Comparison of ENCODE assay signal across 9 cellular contexts in genomic region chr11:61281581-61282250, GRCh38. TPM values are rescaled to one million over a fixed set of nuclear protein-coding genes. Genes with fewer than 3 reads are reported as not detected.
DNase-seq lines count a peak whose midpoint lies in the region; ATAC-seq and TF ChIP-seq lines count a peak whose summit lies in the region.
"Had no signal": no experiment of that assay in that cellular context is flagged by ENCODE, and none has a peak within 500 bp of the region (broad histone marks: within the 10 kb centered on the region; RNA-seq: fewer than 3 reads in every experiment).

No MANE protein-coding gene starts in this region.

- no peaks in the 10 kb centered on the region for H3K27me3 ChIP-seq in right cardiac atrium (ENCODE audit: control insufficient read depth, insufficient read depth)

- TF ChIP-seq CTCF in HFFc6 (IDR thresholded peaks at IDR 0.05): no peak

- H3K27ac ChIP-seq in right cardiac atrium (ENCODE audit: low read length): no peak overlapping the region

- peaks cover 19% of the 10 kb centered on the region for H3K36me3 Mint-ChIP-seq in activated CD4-positive, alpha-beta T cell treated with anti-CD3 and anti-CD28 coated beads for 36 hours (ENCODE audit: low read depth)
- H3K36me3 Mint-ChIP-seq in activated CD4-positive, alpha-beta memory T cell treated with anti-CD3 and anti-CD28 coated beads for 36 hours: no peaks in the 10 kb centered on the region
- no peaks in the 10 kb centered on the region for H3K36me3 Mint-ChIP-seq in HFFc6 (ENCODE audit: low read depth)

- H3K9me3 ChIP-seq in right cardiac atrium (ENCODE audit: control insufficient read depth, low read length): no peaks in the 10 kb centered on the region

- peak; percentile 71 for ATAC-seq in activated CD4-positive, alpha-beta T cell treated with anti-CD3 and anti-CD28 coated beads for 36 hours
- ATAC-seq in right cardiac atrium (peak; percentile 87 to 93), GM21390 (IDR thresholded peaks at IDR 0.05; ENCODE audit: unreplicated experiment) (no peak)

- H3K4me3 ChIP-seq in right cardiac atrium (ENCODE audit: low read length): no peak overlapping the region

- no peaks in the 10 kb centered on the region for H3K4me1 Mint-ChIP-seq in activated CD4-positive, alpha-beta T cell treated with anti-CD3 and anti-CD28 coated beads for 36 hours
- H3K4me1 Mint-ChIP-seq in activated CD4-positive, alpha-beta memory T cell treated with anti-CD3 and anti-CD28 coated beads for 36 hours (ENCODE audit: low read depth): no peaks in the 10 kb centered on the region
- H3K4me1 Mint-ChIP-seq in HFFc6 (ENCODE audit: low read depth): peaks cover 6% of the 10 kb centered on the region; the same call in 1 of the 2 replicates

- H3K9me3 Mint-ChIP-seq in activated CD4-positive, alpha-beta T cell treated with anti-CD3 and anti-CD28 coated beads for 36 hours (ENCODE audit: low read depth): no peaks in the 10 kb centered on the region
- H3K9me3 Mint-ChIP-seq in activated CD4-positive, alpha-beta memory T cell treated with anti-CD3 and anti-CD28 coated beads for 36 hours: no peaks in the 10 kb centered on the region
- H3K9me3 Mint-ChIP-seq in HFFc6: no peaks in the 10 kb centered on the region
- H3K9me3 Mint-ChIP-seq: stimulated activated naive CD8-positive, alpha-beta T cell treated with anti-CD3 and anti-CD28 coated beads, Interleukin-15, Interleukin-2, amounts not matched to agents 100 ng/mL and 50 ng/mL, for 24 hours had no signal

- H3K4me1 ChIP-seq in right cardiac atrium (ENCODE audit: control insufficient read depth, insufficient read depth, low read length): no peaks in the 10 kb centered on the region

- 45% methylated on average over 35 of the region's 35 CpGs for WGBS in right cardiac atrium

- no peaks in the 10 kb centered on the region for H3K27me3 Mint-ChIP-seq in activated CD4-positive, alpha-beta T cell treated with anti-CD3 and anti-CD28 coated beads for 36 hours
- H3K27me3 Mint-ChIP-seq in activated CD4-positive, alpha-beta memory T cell treated with anti-CD3 and anti-CD28 coated beads for 36 hours: no peaks in the 10 kb centered on the region
- H3K27me3 Mint-ChIP-seq in HFFc6 (ENCODE audit: insufficient read depth): peaks cover 4% of the 10 kb centered on the region
- H3K27me3 Mint-ChIP-seq: stimulated activated naive CD8-positive, alpha-beta T cell treated with anti-CD3 and anti-CD28 coated beads, Interleukin-15, Interleukin-2, amounts not matched to agents 100 ng/mL and 50 ng/mL, for 24 hours had no signal

- peak; percentile 65 for DNase-seq in activated CD4-positive, alpha-beta T cell treated with anti-CD3 and anti-CD28 coated beads for 36 hours
- no peak for DNase-seq in activated CD4-positive, alpha-beta T cell treated with anti-CD3 and anti-CD28 coated beads for 1 hour
- DNase-seq in activated CD4-positive, alpha-beta memory T cell treated with anti-CD3 and anti-CD28 coated beads for 36 hours: peak; percentile 36
- DNase-seq in right cardiac atrium: peak; percentile 52 to 87 (median 78)
- DNase-seq in stimulated activated CD8-positive, alpha-beta memory T cell treated with anti-CD3 and anti-CD28 coated beads, Interleukin-2, amount 100 ng/mL, for 48 hours (ENCODE audit: low read depth in 2 of 2): peak; percentile 37 to 52
- no peak for DNase-seq in HuH-7 (ENCODE audit: low spot score)
- DNase-seq in HFFc6: no peak

- no peak overlapping the region for H3K4me3 Mint-ChIP-seq in activated CD4-positive, alpha-beta T cell treated with anti-CD3 and anti-CD28 coated beads for 36 hours
- H3K4me3 Mint-ChIP-seq in activated CD4-positive, alpha-beta memory T cell treated with anti-CD3 and anti-CD28 coated beads for 36 hours: no peak overlapping the region
- H3K4me3 Mint-ChIP-seq in HFFc6: no peak overlapping the region
- H3K4me3 Mint-ChIP-seq: stimulated activated naive CD8-positive, alpha-beta T cell treated with anti-CD3 and anti-CD28 coated beads, Interleukin-15, Interleukin-2, amounts not matched to agents 100 ng/mL and 50 ng/mL, for 24 hours had no signal

- CTCF ChIA-PET in activated CD4-positive, alpha-beta T cell treated with anti-CD3 and anti-CD28 coated beads for 36 hours (lab: Charles Lee): interaction anchor here (0.6 to 1.4 kb wide), 4 partner anchors 104 to 439 kb away, joined by 3 to 4 read pairs (median 3); no protein-coding TSS in a partner anchor
- CTCF ChIA-PET in activated CD4-positive, alpha-beta memory T cell treated with anti-CD3 and anti-CD28 coated beads for 36 hours (lab: Charles Lee): no interaction called here

- no peak overlapping the region for H3K27ac Mint-ChIP-seq in activated CD4-positive, alpha-beta T cell treated with anti-CD3 and anti-CD28 coated beads for 36 hours
- H3K27ac Mint-ChIP-seq in activated CD4-positive, alpha-beta memory T cell treated with anti-CD3 and anti-CD28 coated beads for 36 hours: no peak overlapping the region
- H3K27ac Mint-ChIP-seq in HFFc6: no peak overlapping the region

- POLR2A ChIA-PET in activated CD4-positive, alpha-beta T cell treated with anti-CD3 and anti-CD28 coated beads for 36 hours (lab: Charles Lee): no interaction called here
- POLR2A ChIA-PET in activated CD4-positive, alpha-beta memory T cell treated with anti-CD3 and anti-CD28 coated beads for 36 hours (lab: Charles Lee): no interaction called here

- intact Hi-C loops in activated CD4-positive, alpha-beta T cell treated with anti-CD3 and anti-CD28 coated beads for 36 hours (cut with DNase I, micrococcal nuclease): no loop called here
- intact Hi-C loops in activated CD4-positive, alpha-beta memory T cell treated with anti-CD3 and anti-CD28 coated beads for 36 hours (cut with micrococcal nuclease): no loop called here
- intact Hi-C loops in right cardiac atrium (cut with DNase I): no loop called here

RNA-seq across cellular contexts. Expression of gene VWCE, which starts 13.4 kb away (rescaled TPM):
- total RNA-seq in activated CD4-positive, alpha-beta T cell treated with anti-CD3 and anti-CD28 coated beads for 36 hours: 1 to 10 TPM; 5.2 to 6.8 TPM
- total RNA-seq in activated CD4-positive, alpha-beta memory T cell treated with anti-CD3 and anti-CD28 coated beads for 36 hours: 1 to 10 TPM; 1.1 to 1.4 TPM
- total RNA-seq in right cardiac atrium: 1 to 10 TPM in 3 of 4 donors, under 1 TPM in 1; 0.97 to 2.2 (median 1.3) TPM
- 0.70 TPM for polyA plus RNA-seq in right cardiac atrium
- total RNA-seq in HFFc6 (2021; fragmentation: NEBNext Ultra II Directional; extraction: Animal tissue kit (Norgen Biotek cat#: 25700)): 1 to 10 TPM in 1 of 6 experiments, under 1 TPM in 5; 0.47 to 1.5 (median 0.74) TPM

RNA-seq across cellular contexts. Expression of gene PGA5, which starts 40.7 kb away (rescaled TPM):
- total RNA-seq in activated CD4-positive, alpha-beta T cell treated with anti-CD3 and anti-CD28 coated beads for 36 hours: not detected
- not detected for total RNA-seq in activated CD4-positive, alpha-beta memory T cell treated with anti-CD3 and anti-CD28 coated beads for 36 hours
- 1 to 10 TPM in 2 of 4 donors, under 1 TPM in 2; 0.54 to 3.4 (median 0.81) TPM for total RNA-seq in right cardiac atrium
- 3.6 TPM for polyA plus RNA-seq in right cardiac atrium
- total RNA-seq in HFFc6 (2021; fragmentation: NEBNext Ultra II Directional; extraction: Animal tissue kit (Norgen Biotek cat#: 25700)): not detected

RNA-seq across cellular contexts. Expression of gene DDB1, which starts 51.2 kb away (rescaled TPM):
- 100 to 1,000 TPM; 258 to 268 TPM for total RNA-seq in activated CD4-positive, alpha-beta T cell treated with anti-CD3 and anti-CD28 coated beads for 36 hours
- 100 to 1,000 TPM; 222 to 223 TPM for total RNA-seq in activated CD4-positive, alpha-beta memory T cell treated with anti-CD3 and anti-CD28 coated beads for 36 hours
- total RNA-seq in right cardiac atrium: 100 to 1,000 TPM; 126 to 132 (median 130) TPM
- 103 TPM for polyA plus RNA-seq in right cardiac atrium
- 100 to 1,000 TPM; 241 to 285 (median 267) TPM for total RNA-seq in HFFc6 (2021; fragmentation: NEBNext Ultra II Directional; extraction: Animal tissue kit (Norgen Biotek cat#: 25700))

RNA-seq across cellular contexts. Expression of gene TKFC, which starts 51.3 kb away (rescaled TPM):
- total RNA-seq in activated CD4-positive, alpha-beta T cell treated with anti-CD3 and anti-CD28 coated beads for 36 hours: 100 to 1,000 TPM; 100 to 107 TPM
- 100 to 1,000 TPM; 118 to 120 TPM for total RNA-seq in activated CD4-positive, alpha-beta memory T cell treated with anti-CD3 and anti-CD28 coated beads for 36 hours
- 10 to 100 TPM; 12.7 to 19.0 (median 16.7) TPM for total RNA-seq in right cardiac atrium
- polyA plus RNA-seq in right cardiac atrium: 15.7 TPM
- 10 to 100 TPM; 27.3 to 43.0 (median 31.8) TPM for total RNA-seq in HFFc6 (2021; fragmentation: NEBNext Ultra II Directional; extraction: Animal tissue kit (Norgen Biotek cat#: 25700))

RNA-seq across cellular contexts. Expression of gene PGA4, which starts 59.6 kb away (rescaled TPM):
- not detected for total RNA-seq in activated CD4-positive, alpha-beta T cell treated with anti-CD3 and anti-CD28 coated beads for 36 hours
- not detected for total RNA-seq in activated CD4-positive, alpha-beta memory T cell treated with anti-CD3 and anti-CD28 coated beads for 36 hours
- total RNA-seq in right cardiac atrium: 1 to 10 TPM in 2 of 4 donors, under 1 TPM in 2; 0.71 to 7.4 (median 2.8) TPM
- polyA plus RNA-seq in right cardiac atrium: 4.1 TPM
- not detected for total RNA-seq in HFFc6 (2021; fragmentation: NEBNext Ultra II Directional; extraction: Animal tissue kit (Norgen Biotek cat#: 25700))

Comparison
In these comparisons a context has a peak if more than half of its experiments do, and no peak if none do; other contexts are left out.
1. DNase-seq: peak in activated CD4-positive, alpha-beta T cell treated with anti-CD3 and anti-CD28 coated beads for 36 hours (single experiment), activated CD4-positive, alpha-beta memory T cell treated with anti-CD3 and anti-CD28 coated beads for 36 hours (single experiment), right cardiac atrium (3 of 3) and stimulated activated CD8-positive, alpha-beta memory T cell treated with anti-CD3 and anti-CD28 coated beads, Interleukin-2, amount 100 ng/mL, for 48 hours (2 of 2); none in activated CD4-positive, alpha-beta T cell treated with anti-CD3 and anti-CD28 coated beads for 1 hour (single experiment), HuH-7 (single experiment) and HFFc6 (single experiment).